In genomic region chr9:69672828-69673640, GRCh38 we compare ENCODE assay signal across 1 cellular context.
A peak's percentile ranks its signal among the peaks of the same experiment; 100 is the strongest.
TF ChIP-seq lines count a peak whose summit lies in the region.

No MANE protein-coding gene starts in this region.

TF ChIP-seq in K562, 482 proteins besides CTCF, POLR2A, EP300 and RAD21 (continued from another document and continues in another):
- TF ChIP-seq ZNF277 (CRISPR knock-in tag; IDR thresholded peaks at IDR 0.05; ENCODE audit: borderline replicate concordance) (no peak), ZNF280A (IDR thresholded peaks at IDR 0.05; ENCODE audit: low read depth, partially characterized antibody) (no peak), SMARCA4 (IDR thresholded peaks at IDR 0.05) (no peak), TEAD1 (CRISPR knock-in tag; IDR thresholded peaks at IDR 0.05) (peak in 1 of 2 experiments; percentile 85; a peak in 1 of 4 replicates), PKNOX1 (IDR thresholded peaks at IDR 0.05) (peak; percentile 66), TRIM24 (IDR thresholded peaks at IDR 0.05) (no peak), PRMT5 (CRISPR knock-in tag; IDR thresholded peaks at IDR 0.05) (no peak), KAT8 (IDR thresholded peaks at IDR 0.05; ENCODE audit: low read depth) (no peak), FOXA3 (CRISPR knock-in tag; conservative IDR thresholded peaks at IDR 0.05 in 1 of 2, IDR thresholded peaks at IDR 0.05 in 1 of 2) (no peak), TEAD4 (IDR thresholded peaks at IDR 0.05; ENCODE audit: low read length) (0 out of 2 replicates have a peak, but pooled peaks have one; percentile 17), TEAD4 (CRISPR knock-in tag; IDR thresholded peaks at IDR 0.05; ENCODE audit: borderline replicate concordance) (no peak), RBM17 (IDR thresholded peaks at IDR 0.05; ENCODE audit: borderline replicate concordance, low read depth, low read length) (no peak), E2F6 (IDR thresholded peaks at IDR 0.05; ENCODE audit: borderline replicate concordance in 1 of 2, extremely low read depth in 1 of 2, insufficient read depth in 1 of 2, insufficient read length in 1 of 2, low read depth in 1 of 2, low read length in 1 of 2, poor library complexity in 1 of 2, severe bottlenecking in 1 of 2) (peak in 1 of 2 experiments; percentile 59), FOSL1 (tag; conservative IDR thresholded peaks at IDR 0.05) (no peak), HIVEP1 (CRISPR knock-in tag; IDR thresholded peaks at IDR 0.05) (no peak), ZNF609 (CRISPR knock-in tag; IDR thresholded peaks at IDR 0.05; ENCODE audit: borderline replicate concordance) (no peak), TFAP4 (CRISPR knock-in tag; IDR thresholded peaks at IDR 0.05; ENCODE audit: borderline replicate concordance) (peak; percentile 15; the same call in 1 of the 2 replicates), E2F4 (CRISPR knock-in tag; IDR thresholded peaks at IDR 0.05; ENCODE audit: low read depth) (no peak), ZNF146 (CRISPR knock-in tag; IDR thresholded peaks at IDR 0.05; ENCODE audit: unreplicated experiment) (no peak), CXXC5 (CRISPR knock-in tag; IDR thresholded peaks at IDR 0.05) (peak; percentile 41; the same call in 1 of the 2 replicates), ZNF699 (CRISPR knock-in tag; IDR thresholded peaks at IDR 0.05; ENCODE audit: insufficient replicate concordance) (no peak), SFPQ (IDR thresholded peaks at IDR 0.05; ENCODE audit: low read depth, low read length) (no peak), RB1 (IDR thresholded peaks at IDR 0.05; ENCODE audit: low read depth) (peak; percentile 14; the same call in 1 of the 2 replicates), HNRNPH1 (optimal IDR thresholded peaks at IDR 0.05; ENCODE audit: low read depth, low read length) (no peak), L3MBTL2 (IDR thresholded peaks at IDR 0.05) (peak; percentile 56; the same call in 1 of the 2 replicates), SIX5 (IDR thresholded peaks at IDR 0.05; ENCODE audit: borderline replicate concordance in 1 of 2, insufficient read depth in 1 of 2, low read depth in 1 of 2, low read length in 2 of 2) (no peak), ILF3 (IDR thresholded peaks at IDR 0.05; ENCODE audit: borderline replicate concordance) (no peak), CTCFL (IDR thresholded peaks at IDR 0.05; ENCODE audit: borderline replicate concordance, insufficient read depth, low read depth, low read length, poor library complexity, severe bottlenecking) (peak; percentile 54), POLR2G (IDR thresholded peaks at IDR 0.05; ENCODE audit: low read depth, low read length) (no peak), FOXK2 (conservative IDR thresholded peaks at IDR 0.05 in 1 of 2, IDR thresholded peaks at IDR 0.05 in 1 of 2; ENCODE audit: low read depth in 2 of 2) (no peak), XRCC5 (IDR thresholded peaks at IDR 0.05; ENCODE audit: low read depth, low read length) (no peak), POLR2AphosphoS5 (IDR thresholded peaks at IDR 0.05; ENCODE audit: control insufficient read depth, insufficient read depth, low read depth, low read length) (no peak), CREB5 (CRISPR knock-in tag; IDR thresholded peaks at IDR 0.05) (no peak), NEUROD1 (IDR thresholded peaks at IDR 0.05; ENCODE audit: borderline replicate concordance, low read depth, low read length, partially characterized antibody) (peak; percentile 9), ZFX (CRISPR knock-in tag; IDR thresholded peaks at IDR 0.05) (peak; percentile 29; the same call in 1 of the 2 replicates), RBM25 (IDR thresholded peaks at IDR 0.05; ENCODE audit: low read depth, low read length, severe bottlenecking) (no peak), ZFP36 (IDR thresholded peaks at IDR 0.05; ENCODE audit: low read depth, low read length, partially characterized antibody) (no peak), HMGN3 (IDR thresholded peaks at IDR 0.05; ENCODE audit: borderline replicate concordance, extremely low read depth, insufficient read length, low read depth, low read length) (no peak), ZEB2 (IDR thresholded peaks at IDR 0.05) (no peak)
